1 cellular context compared by ENCODE assay signal in genomic region chr14:23951590-23952143, GRCh38.
TF ChIP-seq lines count a peak whose summit lies in the region.

No MANE protein-coding gene starts in this region.

TF ChIP-seq in HCT116, 20 proteins besides CTCF, POLR2A, EP300 and RAD21 (continued from another document):
- TF ChIP-seq REST (IDR thresholded peaks at IDR 0.05; ENCODE audit: low read depth) (no peak), EZH2 (IDR thresholded peaks at IDR 0.05) (no peak), CBX3 (IDR thresholded peaks at IDR 0.05; ENCODE audit: low read depth) (no peak), TCF7L2 (IDR thresholded peaks at IDR 0.05; ENCODE audit: borderline replicate concordance, extremely low read depth, insufficient read depth, insufficient read length) (no peak), POLR2AphosphoS5 (IDR thresholded peaks at IDR 0.05; ENCODE audit: low read depth, low read length) (no peak), ELF1 (IDR thresholded peaks at IDR 0.05; ENCODE audit: borderline replicate concordance, low read depth) (no peak), ZNF274 (IDR thresholded peaks at IDR 0.05; ENCODE audit: low read depth, low read length) (no peak), EGR1 (IDR thresholded peaks at IDR 0.05; ENCODE audit: low read depth) (no peak), FOSL1 (IDR thresholded peaks at IDR 0.05; ENCODE audit: low read depth) (no peak), YY1 (IDR thresholded peaks at IDR 0.05; ENCODE audit: extremely low read depth, insufficient replicate concordance, low read depth, low read length) (no peak), SIN3A (IDR thresholded peaks at IDR 0.05; ENCODE audit: low read depth) (no peak), SP1 (IDR thresholded peaks at IDR 0.05; ENCODE audit: low read depth) (no peak)
- TF ChIP-seq, protein P1, sequence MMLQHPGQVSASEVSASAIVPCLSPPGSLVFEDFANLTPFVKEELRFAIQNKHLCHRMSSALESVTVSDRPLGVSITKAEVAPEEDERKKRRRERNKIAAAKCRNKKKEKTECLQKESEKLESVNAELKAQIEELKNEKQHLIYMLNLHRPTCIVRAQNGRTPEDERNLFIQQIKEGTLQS (IDR thresholded peaks at IDR 0.05): no peak
- TF ChIP-seq, protein P2, sequence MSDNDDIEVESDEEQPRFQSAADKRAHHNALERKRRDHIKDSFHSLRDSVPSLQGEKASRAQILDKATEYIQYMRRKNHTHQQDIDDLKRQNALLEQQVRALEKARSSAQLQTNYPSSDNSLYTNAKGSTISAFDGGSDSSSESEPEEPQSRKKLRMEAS (IDR thresholded peaks at IDR 0.05): no peak
- TF ChIP-seq, protein P3, sequence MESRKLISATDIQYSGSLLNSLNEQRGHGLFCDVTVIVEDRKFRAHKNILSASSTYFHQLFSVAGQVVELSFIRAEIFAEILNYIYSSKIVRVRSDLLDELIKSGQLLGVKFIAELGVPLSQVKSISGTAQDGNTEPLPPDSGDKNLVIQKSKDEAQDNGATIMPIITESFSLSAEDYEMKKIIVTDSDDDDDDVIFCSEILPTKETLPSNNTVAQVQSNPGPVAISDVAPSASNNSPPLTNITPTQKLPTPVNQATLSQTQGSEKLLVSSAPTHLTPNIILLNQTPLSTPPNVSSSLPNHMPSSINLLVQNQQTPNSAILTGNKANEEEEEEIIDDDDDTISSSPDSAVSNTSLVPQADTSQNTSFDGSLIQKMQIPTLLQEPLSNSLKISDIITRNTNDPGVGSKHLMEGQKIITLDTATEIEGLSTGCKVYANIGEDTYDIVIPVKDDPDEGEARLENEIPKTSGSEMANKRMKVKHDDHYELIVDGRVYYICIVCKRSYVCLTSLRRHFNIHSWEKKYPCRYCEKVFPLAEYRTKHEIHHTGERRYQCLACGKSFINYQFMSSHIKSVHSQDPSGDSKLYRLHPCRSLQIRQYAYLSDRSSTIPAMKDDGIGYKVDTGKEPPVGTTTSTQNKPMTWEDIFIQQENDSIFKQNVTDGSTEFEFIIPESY (IDR thresholded peaks at IDR 0.05; ENCODE audit: extremely low read depth, insufficient replicate concordance, low read length): no peak
